8 cellular contexts compared by ENCODE assay signal in the genomic region with DNA sequence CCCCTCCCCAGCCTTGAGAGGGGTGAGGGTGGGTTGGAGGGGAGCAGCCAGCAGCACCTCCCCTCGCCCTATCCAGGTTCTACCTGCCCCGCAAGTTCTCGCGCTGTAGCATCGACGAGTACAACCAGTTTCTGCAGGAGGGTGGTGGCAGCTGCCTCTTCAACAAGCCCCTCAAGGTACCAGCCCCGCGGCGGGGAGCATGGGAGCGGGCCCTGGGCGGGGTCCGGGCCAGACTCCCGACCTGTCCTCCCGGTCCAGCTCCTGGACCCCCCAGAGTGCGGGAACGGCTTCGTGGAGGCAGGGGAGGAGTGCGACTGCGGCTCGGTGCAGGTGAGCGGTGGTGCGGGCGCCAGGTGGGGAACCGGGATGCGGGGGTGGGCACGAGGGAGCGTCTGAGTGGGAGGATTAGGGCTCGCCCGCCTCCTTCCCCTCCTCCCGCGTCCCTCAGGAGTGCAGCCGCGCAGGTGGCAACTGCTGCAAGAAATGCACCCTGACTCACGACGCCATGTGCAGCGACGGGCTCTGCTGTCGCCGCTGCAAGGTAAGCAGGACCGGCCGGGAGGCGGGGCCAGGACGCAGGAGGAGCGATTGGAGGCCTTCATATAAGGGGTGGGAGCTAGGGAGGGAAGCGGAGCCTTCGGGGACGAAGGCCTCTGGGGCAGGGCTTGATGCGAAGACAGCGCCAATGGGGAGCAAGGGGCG. TPM values are rescaled to one million over a fixed set of nuclear protein-coding genes. Genes with fewer than 3 reads are reported as not detected.
DNase-seq lines count a peak whose midpoint lies in the region; ATAC-seq, FAIRE-seq and TF ChIP-seq lines count a peak whose summit lies in the region.

No MANE protein-coding gene starts in this region.

- H3K9ac ChIP-seq in endothelial cell of umbilical vein (replicated peaks; ENCODE audit: extremely low read depth, insufficient read depth, low read length) = no peak overlapping the region

- no peaks in the 10 kb centered on the region for H3K79me2 ChIP-seq in endothelial cell of umbilical vein (ENCODE audit: control insufficient read depth, insufficient read depth, low read length)

- peak overlapping the region; percentile 36 for H3K4me2 ChIP-seq in endothelial cell of umbilical vein (ENCODE audit: insufficient read depth, low read length)

- FAIRE-seq in endothelial cell of umbilical vein (lab: Jason Lieb, UNC) = no peak

- TF ChIP-seq POLR2A in endothelial cell of umbilical vein (IDR thresholded peaks at IDR 0.05; ENCODE audit: low read depth, low read length) = no peak

- peak; percentile 95 for ATAC-seq in mucosa of descending colon

- H3K4me1 ChIP-seq in endothelial cell of umbilical vein (ENCODE audit: control insufficient read depth, extremely low read depth, insufficient read depth, low read length) (peaks cover 5% of the 10 kb centered on the region), mucosa of descending colon (ENCODE audit: low read depth) (peaks cover 22% of the 10 kb centered on the region)

- H3K9me1 ChIP-seq in endothelial cell of umbilical vein (replicated peaks; ENCODE audit: control insufficient read depth, extremely low read depth, insufficient read depth, low read length) = no peaks in the 10 kb centered on the region

- H3K9me3 ChIP-seq in endothelial cell of umbilical vein (replicated peaks; ENCODE audit: control insufficient read depth, insufficient read depth, low read length) = no peaks in the 10 kb centered on the region
- no peaks in the 10 kb centered on the region for H3K9me3 ChIP-seq in mucosa of descending colon

- no peaks in the 10 kb centered on the region for H3K27me3 ChIP-seq in endothelial cell of umbilical vein (ENCODE audit: control insufficient read depth in 2 of 2, insufficient read depth in 2 of 2, low read length in 2 of 2)

- POLR2A ChIA-PET in endothelial cell of umbilical vein (lab: Charles Lee) = interaction anchor here (0.7 kb wide), 1 partner anchor 245 kb away, joined by 3 read pairs; no protein-coding TSS in a partner anchor

- H3K4me3 ChIP-seq in endothelial cell of umbilical vein (replicated peaks in 1 of 3; ENCODE audit: insufficient read depth in 1 of 3, low read depth in 1 of 3, low read length in 3 of 3) (peak overlapping the region; percentile 9 to 51 (median 20)), mucosa of descending colon (no peak overlapping the region)

- no peaks in the 10 kb centered on the region for H4K20me1 ChIP-seq in endothelial cell of umbilical vein (replicated peaks; ENCODE audit: control insufficient read depth, extremely low read depth, insufficient read depth, low read length)

- H3K36me3 ChIP-seq in endothelial cell of umbilical vein (ENCODE audit: control insufficient read depth in 2 of 2, extremely low read depth in 1 of 2, insufficient read depth in 2 of 2, low read length in 2 of 2) (no peaks in the 10 kb centered on the region), mucosa of descending colon (ENCODE audit: low read depth) (no peaks in the 10 kb centered on the region)

- H3K27ac ChIP-seq in endothelial cell of umbilical vein (ENCODE audit: insufficient read depth, low read depth, low read length) = no peak overlapping the region

- no peak for TF ChIP-seq CTCF in GM20000 (IDR thresholded peaks at IDR 0.05; ENCODE audit: extremely low read depth, missing control alignments)
- no peak for TF ChIP-seq CTCF in endothelial cell of umbilical vein (IDR thresholded peaks at IDR 0.05; ENCODE audit: extremely low read depth in 1 of 2, insufficient read depth in 1 of 2, low read depth in 1 of 2, low read length in 2 of 2)
- TF ChIP-seq CTCF in mucosa of descending colon (IDR thresholded peaks at IDR 0.05) = peak; percentile 3

- CTCF ChIA-PET in endothelial cell of umbilical vein (lab: Charles Lee) = interaction anchor here (0.6 to 15.3 kb wide), 16 partner anchors 10 to 360 kb away, joined by 3 to 368 read pairs (median 4); a partner anchor contains a TSS

- DNase-seq in COLO668 (lab: John Stamatoyannopoulos, UW; ENCODE audit: unreplicated experiment) (peak; percentile 92), GM20000 (ENCODE audit: low spot score) (peak; percentile 99), HT1080 (ENCODE audit: low read depth) (peak; percentile 97), endothelial cell of umbilical vein (ENCODE audit: low read depth, low spot score) (peak; percentile 98), mucosa of descending colon (peak; percentile 98 to 99 (median 99))
- DNase-seq in NK-92 treated with Interleukin-12 subunit alpha and Interleukin-12 subunit beta, amount 100 ng/mL, for 24 hours (lab: John Stamatoyannopoulos, UW) = peak; percentile 92
- DNase-seq in activated CD8-positive, alpha-beta memory T cell treated with anti-CD3 and anti-CD28 coated beads, Interleukin-2, amount 50 U/mL, for 24 hours (ENCODE audit: extremely low read depth) = peak; percentile 96
- peak; percentile 98 for DNase-seq in stimulated activated CD8-positive, alpha-beta memory T cell treated with anti-CD3 and anti-CD28 coated beads, Interleukin-4, amount 100 ng/mL, for 24 hours (ENCODE audit: low read depth)

- H2AFZ ChIP-seq in endothelial cell of umbilical vein (ENCODE audit: low read depth, low read length) = peak overlapping the region; percentile 83

- intact Hi-C loops in endothelial cell of umbilical vein (cut with micrococcal nuclease) = loop anchor here (1.0 kb wide), 4 partner anchors 54 to 247 kb away; no protein-coding TSS in a partner anchor
- intact Hi-C loops in mucosa of descending colon (cut with DNase I, micrococcal nuclease) = loop anchor here (2.0 to 10.0 kb wide), 5 partner anchors 52 to 260 kb away; no protein-coding TSS in a partner anchor

- dilution Hi-C loops in endothelial cell of umbilical vein (cut with MboI; ENCODE audit: extremely low pct_ligation_motif_present, low sequenced_read_pairs) = no loop called here

- no TSS peak for BruUV-seq in endothelial cell of umbilical vein (replicated peaks; lab: Mats Ljungman, UMichigan)

TF ChIP-seq in endothelial cell of umbilical vein, 7 proteins besides CTCF, POLR2A, EP300 and RAD21:
- TF ChIP-seq MYC (IDR thresholded peaks at IDR 0.05; ENCODE audit: low read depth, low read length) = no peak
- TF ChIP-seq EZH2 (IDR thresholded peaks at IDR 0.05; ENCODE audit: borderline replicate concordance, low read depth, low read length, severe bottlenecking) = no peak
- no peak for TF ChIP-seq FOS (IDR thresholded peaks at IDR 0.05; ENCODE audit: borderline replicate concordance, insufficient read depth, low read length)
- TF ChIP-seq JUN (IDR thresholded peaks at IDR 0.05; ENCODE audit: borderline replicate concordance, insufficient read depth, insufficient read length, low read depth) = no peak
- TF ChIP-seq GATA2 (IDR thresholded peaks at IDR 0.05; ENCODE audit: insufficient read depth, insufficient read length, low read depth, low read length) = no peak
- TF ChIP-seq POLR2AphosphoS5 (IDR thresholded peaks at IDR 0.05; ENCODE audit: insufficient read depth, low read depth, low read length) = no peak
- TF ChIP-seq, protein P1, sequence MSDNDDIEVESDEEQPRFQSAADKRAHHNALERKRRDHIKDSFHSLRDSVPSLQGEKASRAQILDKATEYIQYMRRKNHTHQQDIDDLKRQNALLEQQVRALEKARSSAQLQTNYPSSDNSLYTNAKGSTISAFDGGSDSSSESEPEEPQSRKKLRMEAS (IDR thresholded peaks at IDR 0.05; ENCODE audit: insufficient read depth, insufficient read length) = no peak

RNA-seq across cellular contexts. Expression of a gene that starts 16.5 kb away (rescaled TPM):
- total RNA-seq in HT1080 (2014; rRNA removed; shearing (Covaris generic)) = 2.8 and 3.4 TPM in 2 replicates
- polyA plus RNA-seq in HT1080 (2015; cell fraction: cytosol; rRNA removed) = 1.7 and 2.9 TPM in 2 replicates
- polyA plus RNA-seq in HT1080 (2015; cell fraction: nucleus; rRNA removed) = 4.5 and 6.0 TPM in 2 replicates
- total RNA-seq in endothelial cell of umbilical vein (0.51 and 0.71 TPM in 2 replicates), mucosa of descending colon (1 to 10 TPM in 1 of 3 donors, under 1 TPM in 1, not detected in 1; 0.17 to 4.7 TPM)
- 0.78 and 1.1 TPM in 2 replicates for polyA plus RNA-seq in endothelial cell of umbilical vein
- 0.35 and 0.61 TPM in 2 replicates for polyA plus RNA-seq in endothelial cell of umbilical vein (2011; cell fraction: cytosol; rRNA removed)
- 2.9 and 3.8 TPM in 2 replicates for polyA plus RNA-seq in endothelial cell of umbilical vein (2011; cell fraction: nucleus; rRNA removed)
- 0.78 and 1.0 TPM in 2 replicates for polyA plus RNA-seq in endothelial cell of umbilical vein (2012)
- polyA minus RNA-seq in endothelial cell of umbilical vein = 0.51 and 2.1 TPM in 2 replicates
- polyA minus RNA-seq in endothelial cell of umbilical vein (2011; cell fraction: cytosol; rRNA and poly(A)+ RNA removed) = 0.72 TPM
- 0.53 and 0.72 TPM in 2 replicates for polyA minus RNA-seq in endothelial cell of umbilical vein (2011; cell fraction: nucleus; rRNA and poly(A)+ RNA removed)

RNA-seq across cellular contexts. Expression of a gene that starts 54.8 kb away (rescaled TPM):
- total RNA-seq in HT1080 (2014; rRNA removed; shearing (Covaris generic)) = 26.0 and 42.7 TPM in 2 replicates
- 24.4 and 25.9 TPM in 2 replicates for polyA plus RNA-seq in HT1080 (2015; cell fraction: cytosol; rRNA removed)
- 27.3 and 29.2 TPM in 2 replicates for polyA plus RNA-seq in HT1080 (2015; cell fraction: nucleus; rRNA removed)
- total RNA-seq in endothelial cell of umbilical vein (35.9 and 39.7 TPM in 2 replicates), mucosa of descending colon (100 to 1,000 TPM in 1 of 3 donors, 1 to 10 TPM in 2; 2.2 to 140 (median 5.7) TPM)
- polyA plus RNA-seq in endothelial cell of umbilical vein = 11.9 and 13.8 TPM in 2 replicates
- 19.5 and 21.0 TPM in 2 replicates for polyA plus RNA-seq in endothelial cell of umbilical vein (2011; cell fraction: cytosol; rRNA removed)
- 18.5 and 23.2 TPM in 2 replicates for polyA plus RNA-seq in endothelial cell of umbilical vein (2011; cell fraction: nucleus; rRNA removed)
- 20.9 and 22.8 TPM in 2 replicates for polyA plus RNA-seq in endothelial cell of umbilical vein (2012)
- 85.5 and 98.4 TPM in 2 replicates for polyA minus RNA-seq in endothelial cell of umbilical vein
- polyA minus RNA-seq in endothelial cell of umbilical vein (2011; cell fraction: cytosol; rRNA and poly(A)+ RNA removed) = 6.5 TPM
- 13.5 and 23.9 TPM in 2 replicates for polyA minus RNA-seq in endothelial cell of umbilical vein (2011; cell fraction: nucleus; rRNA and poly(A)+ RNA removed)
